26 cellular contexts compared by ENCODE assay signal in genomic region chr16:87527055-87527724, GRCh38.
"Had no signal": no experiment of that assay in that cellular context is flagged by ENCODE, and none has a peak within 500 bp of the region (broad histone marks: within the 10 kb centered on the region; RNA-seq: fewer than 3 reads in every experiment).

No MANE protein-coding gene starts in this region.

- H3K4me2 ChIP-seq: hepatocyte had no signal

- H3K4me1 ChIP-seq: heart right ventricle, lower lobe of right lung, pancreas, psoas muscle, stomach, tibial nerve, uterus had no signal

- H2AFZ ChIP-seq: hepatocyte had no signal

- H3K27ac Mint-ChIP-seq: naive thymus-derived CD4-positive, alpha-beta T cell; natural killer cell treated with Interleukin-12 subunit alpha and Interleukin-12 subunit beta and Interleukin-15 and Interleukin-18, amount 100 ng/mL, for 72 hours; stimulated activated naive B cell treated with anti-CD40 and anti-IgM and Interleukin-4, amounts not matched to agents 10 μg/mL and 1 μg/mL and 100 μg/mL, for 72 hours; type B pancreatic cell had no signal

- H3K79me2 ChIP-seq: hepatocyte had no signal

- H3K27ac ChIP-seq: heart right ventricle, hepatocyte, lower lobe of right lung, pancreas, psoas muscle, skin epidermis, stomach, tibial nerve, uterus had no signal

- DNase-seq: heart right ventricle; kidney glomerular epithelial cell; left cardiac atrium; lower lobe of right lung; midbrain; mucosa of descending colon; naive thymus-derived CD4-positive, alpha-beta T cell; nucleus accumbens; pancreas; psoas muscle; stimulated activated CD4-positive, alpha-beta T cell treated with anti-CD3 and anti-CD28 coated beads, Interleukin-12 subunit alpha, Interleukin-12 subunit beta, amount 100 ng/mL, for 4 hours; stimulated activated CD4-positive, alpha-beta T cell treated with anti-CD3 and anti-CD28 coated beads, Interleukin-15, amount 100 ng/mL, for 24 hours; stimulated activated CD4-positive, alpha-beta T cell treated with anti-CD3 and anti-CD28 coated beads, Interleukin-2, amount 100 ng/mL, for 24 hours; stimulated activated CD4-positive, alpha-beta T cell treated with anti-CD3 and anti-CD28 coated beads, Interleukin-4, amount 100 ng/mL, for 1 hour; stimulated activated naive B cell treated with anti-CD40 and anti-IgM and Interleukin-4, amounts not matched to agents 10 μg/mL and 1 μg/mL and 100 μg/mL, for 72 hours; stimulated activated naive CD8-positive, alpha-beta T cell treated with anti-CD3 and anti-CD28 coated beads, Interleukin-15, Interleukin-2, amounts not matched to agents 100 U/mL and 50 U/mL, for 24 hours; stomach; uterus had no signal

- H3K4me1 Mint-ChIP-seq: naive thymus-derived CD4-positive, alpha-beta T cell; stimulated activated naive B cell treated with anti-CD40 and anti-IgM and Interleukin-4, amounts not matched to agents 10 μg/mL and 1 μg/mL and 100 μg/mL, for 72 hours had no signal

- H3K36me3 ChIP-seq: heart right ventricle, lower lobe of right lung, pancreas, stomach, tibial nerve, uterus had no signal

- H3K4me3 Mint-ChIP-seq: naive thymus-derived CD4-positive, alpha-beta T cell; natural killer cell treated with Interleukin-12 subunit alpha and Interleukin-12 subunit beta and Interleukin-15 and Interleukin-18, amount 100 ng/mL, for 72 hours; stimulated activated naive B cell treated with anti-CD40 and anti-IgM and Interleukin-4, amounts not matched to agents 10 μg/mL and 1 μg/mL and 100 μg/mL, for 72 hours; type B pancreatic cell had no signal

- H3K9me3 ChIP-seq: pancreas had no signal

- FAIRE-seq: keratinocyte, pancreas had no signal

- H3K36me3 Mint-ChIP-seq: type B pancreatic cell had no signal

- ATAC-seq: heart right ventricle; left lobe of liver; lower lobe of right lung; mucosa of descending colon; naive thymus-derived CD4-positive, alpha-beta T cell; natural killer cell treated with Interleukin-12 subunit alpha and Interleukin-12 subunit beta and Interleukin-15 and Interleukin-18, amount 100 ng/mL, for 72 hours; pancreas; psoas muscle; sciatic nerve; stimulated activated naive B cell treated with anti-CD40 and anti-IgM and Interleukin-4, amounts not matched to agents 10 μg/mL and 1 μg/mL and 100 μg/mL, for 72 hours; stimulated activated naive CD8-positive, alpha-beta T cell treated with anti-CD3 and anti-CD28 coated beads, Interleukin-15, Interleukin-2, amounts not matched to agents 100 U/mL and 50 U/mL, for 24 hours had no signal

- H3K27me3 ChIP-seq: heart right ventricle, hepatocyte, pancreas, stomach, tibial nerve, uterus had no signal

- H3K4me3 ChIP-seq: heart right ventricle, hepatocyte, lower lobe of right lung, mucosa of descending colon, pancreas, psoas muscle, skin epidermis, stomach, tibial nerve, uterus had no signal
